8 cellular contexts compared by ENCODE assay signal in genomic region chr3:117355566-117355965, GRCh38.
A peak's percentile ranks its signal among the peaks of the same experiment; 100 is the strongest.
DNase-seq lines count a peak whose midpoint lies in the region; ATAC-seq, FAIRE-seq and TF ChIP-seq lines count a peak whose summit lies in the region.

No MANE protein-coding gene starts in this region.

- no TSS peak for BruUV-seq in OCI-LY7 (replicated peaks; lab: Mats Ljungman, UMichigan)

- peak overlapping the region; percentile 10 to 20; a peak in 2 of 5 replicates for H3K4me3 Mint-ChIP-seq in H9

- H3K4me3 ChIP-seq in epithelial cell of esophagus (ENCODE audit: low read length) (no peak overlapping the region), retinal pigment epithelial cell (ENCODE audit: low read length) (no peak overlapping the region), OCI-LY7 (ENCODE audit: low read depth, low read length, poor library complexity, severe bottlenecking) (no peak overlapping the region)

- H3K27ac ChIP-seq in H9 (ENCODE audit: insufficient read length, low read depth, low read length) (no peak overlapping the region), OCI-LY7 (ENCODE audit: low read depth, low read length, poor library complexity, severe bottlenecking) (no peak overlapping the region)

- WGBS in H9 (ENCODE audit: extremely low coverage, insufficient read length, low lambda C conversion rate) = no CpG with 5 or more reads among the region's 4 CpGs

- H3K4ac ChIP-seq in H9 (ENCODE audit: low read depth, low read length) = no peak overlapping the region

- H2BK12ac ChIP-seq in H9 (ENCODE audit: insufficient read length, low read depth, low read length) = no peak overlapping the region

- H3K4me1 ChIP-seq in H9 (ENCODE audit: insufficient read depth, low read length) = peaks cover 2% of the 10 kb centered on the region; the same call in 1 of the 2 replicates
- no peaks in the 10 kb centered on the region for H3K4me1 ChIP-seq in OCI-LY7 (ENCODE audit: insufficient read depth, low read length, poor library complexity, severe bottlenecking)

- H3K18ac ChIP-seq in H9 (ENCODE audit: insufficient read length, low read depth, low read length) = no peak overlapping the region

- FAIRE-seq in GM19239 (lab: Jason Lieb, UNC) = no peak

- H2BK20ac ChIP-seq in H9 (ENCODE audit: low read depth, low read length, poor library complexity, severe bottlenecking) = no peak overlapping the region

- H3K36me3 Mint-ChIP-seq in H9 (ENCODE audit: insufficient read depth in 1 of 3, low read depth in 3 of 3) = peaks cover 9 to 12% (median 9%) of the 10 kb centered on the region in 3 experiments

- no peak overlapping the region for H4K91ac ChIP-seq in H9 (ENCODE audit: insufficient read length, low read depth, low read length)

- peaks cover 5 to 9% of the 10 kb centered on the region in 2 experiments; a peak in 4 of 5 replicates for H3K9me3 Mint-ChIP-seq in H9

- no peak overlapping the region for H4K8ac ChIP-seq in H9 (replicated peaks; ENCODE audit: insufficient read length, low read depth, low read length)

- no peak for ATAC-seq in HG03439 (IDR thresholded peaks at IDR 0.05; ENCODE audit: unreplicated experiment)

- H4K20me1 ChIP-seq in H9 (ENCODE audit: control insufficient read depth, insufficient read depth, insufficient read length) (no peaks in the 10 kb centered on the region), OCI-LY7 (ENCODE audit: insufficient read depth, low read length) (no peaks in the 10 kb centered on the region)

- H2AFZ ChIP-seq in H9 (ENCODE audit: low read length) = no peak overlapping the region
- no peak overlapping the region for H2AFZ ChIP-seq in OCI-LY7 (ENCODE audit: low read length)

- H3K14ac ChIP-seq in H9 (ENCODE audit: insufficient read depth, low read length) = no peak overlapping the region

- no peak overlapping the region for H4K5ac ChIP-seq in H9 (ENCODE audit: insufficient read length, low read depth, low read length)

- TF ChIP-seq CTCF in H9 (conservative IDR thresholded peaks at IDR 0.05) = peak; percentile 67
- TF ChIP-seq CTCF in epithelial cell of esophagus (IDR thresholded peaks at IDR 0.05; ENCODE audit: insufficient read depth, low read depth, low read length, missing control alignments) = peak; percentile 27
- peak; percentile 57 for TF ChIP-seq CTCF in retinal pigment epithelial cell (conservative IDR thresholded peaks at IDR 0.05; ENCODE audit: low read depth, low read length)
- no peak for TF ChIP-seq CTCF in OCI-LY7 (conservative IDR thresholded peaks at IDR 0.05; ENCODE audit: low read length)

- H3K56ac ChIP-seq in H9 (ENCODE audit: insufficient read length, low read depth, low read length) = no peak overlapping the region

- no peaks in the 10 kb centered on the region for H3K23me2 ChIP-seq in H9 (ENCODE audit: insufficient read length, low read depth, low read length, poor library complexity, severe bottlenecking)

- CTCF ChIA-PET in OCI-LY7 (lab: Charles Lee; ENCODE audit: unreplicated experiment) = no interaction called here

- no peak overlapping the region for H3T11ph ChIP-seq in H9 (ENCODE audit: low read length)

- no peaks in the 10 kb centered on the region for H3K36me3 ChIP-seq in OCI-LY7 (ENCODE audit: insufficient read depth, low read length)

- no peaks in the 10 kb centered on the region for H3K9me2 ChIP-seq in OCI-LY7 (ENCODE audit: insufficient read depth, low read length)

- intact Hi-C loops in OCI-LY7 (cut with micrococcal nuclease; ENCODE audit: unreplicated experiment) = no loop called here

- H2BK5ac ChIP-seq in H9 (ENCODE audit: insufficient read length, low read length) = no peak overlapping the region

- H3K27me3 Mint-ChIP-seq in H9 (ENCODE audit: low read depth) = no peaks in the 10 kb centered on the region; the same call in none of the 2 replicates

- H3K9me3 ChIP-seq in H9 (ENCODE audit: control insufficient read depth, low read depth, low read length) (no peaks in the 10 kb centered on the region), OCI-LY7 (ENCODE audit: low read length) (no peaks in the 10 kb centered on the region)

- H3K4me1 Mint-ChIP-seq in H9 = peaks cover 40 to 45% of the 10 kb centered on the region in 2 experiments

- POLR2A ChIA-PET in OCI-LY7 (lab: Charles Lee) = no interaction called here

- DNase-seq in DMS153 (lab: John Stamatoyannopoulos, UW) = peak; percentile 49
- peak; percentile 45 for DNase-seq in H9
- peak; percentile 50 for DNase-seq in NCI-H2227 (lab: John Stamatoyannopoulos, UW; ENCODE audit: unreplicated experiment)
- peak; percentile 33 for DNase-seq in epithelial cell of esophagus (ENCODE audit: low read depth)
- DNase-seq in retinal pigment epithelial cell (ENCODE audit: low read depth) = no peak
- no peak for DNase-seq in OCI-LY7 (ENCODE audit: low spot score)
- DNase-seq in GM19239 (ENCODE audit: insufficient read length, low spot score) = no peak

- no peak overlapping the region for H3K4me2 ChIP-seq in H9 (ENCODE audit: insufficient read depth, insufficient read length, low read length)
- H3K4me2 ChIP-seq in OCI-LY7 (ENCODE audit: low read length) = no peak overlapping the region

- H3K23ac ChIP-seq in H9 (ENCODE audit: insufficient read length, low read depth, low read length) = no peak overlapping the region

- no peak overlapping the region for H2BK15ac ChIP-seq in H9 (ENCODE audit: low read depth, low read length)

- no peaks in the 10 kb centered on the region for H3K27me3 ChIP-seq in H9 (ENCODE audit: insufficient read depth, low read length)

- H3K27ac Mint-ChIP-seq in H9 = peak overlapping the region in 1 of 3 experiments; percentile 85; a peak in 1 of 7 replicates

- H3K79me1 ChIP-seq in H9 (ENCODE audit: insufficient read depth, low read depth, low read length, poor library complexity, severe bottlenecking) = no peaks in the 10 kb centered on the region

- H2AK5ac ChIP-seq in H9 (ENCODE audit: insufficient read length, low read length) = no peak overlapping the region

- H3K79me2 ChIP-seq in H9 (ENCODE audit: insufficient read depth, low read length) (no peaks in the 10 kb centered on the region), OCI-LY7 (ENCODE audit: insufficient read depth, low read depth, low read length) (no peaks in the 10 kb centered on the region)

- no peak overlapping the region for H2BK120ac ChIP-seq in H9 (ENCODE audit: low read depth, low read length, poor library complexity, severe bottlenecking)

- no peak overlapping the region for H3K9ac ChIP-seq in H9 (ENCODE audit: extremely low read depth, insufficient read length, low read length)

Comparison
In these comparisons a context has a peak if more than half of its experiments do, and no peak if none do; other contexts are left out.
1. DNase-seq: peak in DMS153 (single experiment), H9 (single experiment), NCI-H2227 (single experiment) and epithelial cell of esophagus (single experiment); none in retinal pigment epithelial cell (single experiment), OCI-LY7 (single experiment) and GM19239 (single experiment).